Comparison of ENCODE assay signal across 34 cellular contexts in genomic region chr6:92125681-92126080, GRCh38.
"Had no signal": no experiment of that assay in that cellular context is flagged by ENCODE, and none has a peak within 500 bp of the region (broad histone marks: within the 10 kb centered on the region; RNA-seq: fewer than 3 reads in every experiment).

No MANE protein-coding gene starts in this region.

- DNase-seq: activated CD4-positive, alpha-beta T cell treated with anti-CD3 and anti-CD28 coated beads, Interleukin-2, amount 50 U/mL, for 1 hour; activated CD8-positive, alpha-beta memory T cell treated with anti-CD3 and anti-CD28 coated beads, Interleukin-2, amount 10 ng/mL, durations not matched to agents 7 days and 5 days; activated CD8-positive, alpha-beta T cell treated with anti-CD3 and anti-CD28 coated beads for 36 hours; activated naive CD4-positive, alpha-beta T cell; activated T-cell treated with anti-CD3 and anti-CD28 coated beads, Interleukin-2, amount 50 U/mL, for 48 hours; anterior cingulate cortex; body of pancreas; cerebellar nuclear complex; cortex of kidney; foreskin fibroblast; head of caudate nucleus; hypothalamus; islet precursor cell; left cardiac atrium; mammary epithelial cell; naive B cell; nephron progenitor cell; ovary; retina; stimulated activated CD4-positive, alpha-beta T cell treated with anti-CD3 and anti-CD28 coated beads, Interleukin-4, amount 100 ng/mL, for 24 hours; T-helper 2 cell had no signal

- H3K27me3 ChIP-seq: body of pancreas, cardiac muscle cell, neutrophil, ovary, vagina had no signal

- H3K9me3 ChIP-seq: body of pancreas, neutrophil, ovary, thoracic aorta, vagina had no signal

- H3K4me3 Mint-ChIP-seq: activated CD8-positive, alpha-beta memory T cell treated with anti-CD3 and anti-CD28 coated beads, Interleukin-2, amount 10 ng/mL, durations not matched to agents 7 days and 5 days; activated CD8-positive, alpha-beta T cell treated with anti-CD3 and anti-CD28 coated beads for 36 hours; activated naive CD8-positive, alpha-beta T cell; mesothelial cell of epicardium; naive B cell; nephron progenitor cell; stimulated activated effector memory CD8-positive, alpha-beta T cell treated with anti-CD3 and anti-CD28 coated beads, Interleukin-12 subunit alpha, Interleukin-12 subunit beta, amount 100 ng/mL, for 72 hours; stimulated activated naive CD8-positive, alpha-beta T cell treated with anti-CD3 and anti-CD28 coated beads, Interleukin-15, Interleukin-2, amounts not matched to agents 100 ng/mL and 50 ng/mL, for 24 hours; type B pancreatic cell had no signal

- H3K36me3 Mint-ChIP-seq: activated CD8-positive, alpha-beta memory T cell treated with anti-CD3 and anti-CD28 coated beads, Interleukin-2, amount 10 ng/mL, durations not matched to agents 7 days and 5 days; activated naive CD8-positive, alpha-beta T cell; mesothelial cell of epicardium; naive B cell; stimulated activated effector memory CD8-positive, alpha-beta T cell treated with anti-CD3 and anti-CD28 coated beads, Interleukin-12 subunit alpha, Interleukin-12 subunit beta, amount 100 ng/mL, for 72 hours; type B pancreatic cell had no signal

- ATAC-seq: activated CD8-positive, alpha-beta memory T cell treated with anti-CD3 and anti-CD28 coated beads, Interleukin-2, amount 10 ng/mL, durations not matched to agents 7 days and 5 days; activated CD8-positive, alpha-beta T cell treated with anti-CD3 and anti-CD28 coated beads for 36 hours; body of pancreas; left cardiac atrium; sciatic nerve; stimulated activated effector memory CD8-positive, alpha-beta T cell treated with anti-CD3 and anti-CD28 coated beads, Interleukin-12 subunit alpha, Interleukin-12 subunit beta, amount 100 ng/mL, for 72 hours had no signal

- H3K27ac Mint-ChIP-seq: activated CD8-positive, alpha-beta memory T cell treated with anti-CD3 and anti-CD28 coated beads, Interleukin-2, amount 10 ng/mL, durations not matched to agents 7 days and 5 days; activated CD8-positive, alpha-beta T cell treated with anti-CD3 and anti-CD28 coated beads for 36 hours; activated naive CD8-positive, alpha-beta T cell; activated T-helper 2 cell treated with anti-CD3 and anti-CD28 coated beads, Interferon-gamma antibody, Interleukin-2, Interleukin-4, amounts not matched to agents 10 μg/mL and 5 μg/mL and 100 μg/mL, durations not matched to agents 14 hours and 24 hours and 36 hours; mesothelial cell of epicardium; naive B cell; nephron progenitor cell; progenitor cell of endocrine pancreas; stimulated activated effector memory CD8-positive, alpha-beta T cell treated with anti-CD3 and anti-CD28 coated beads, Interleukin-12 subunit alpha, Interleukin-12 subunit beta, amount 100 ng/mL, for 72 hours; stimulated activated naive CD8-positive, alpha-beta T cell treated with anti-CD3 and anti-CD28 coated beads, Interleukin-15, Interleukin-2, amounts not matched to agents 100 ng/mL and 50 ng/mL, for 24 hours; type B pancreatic cell had no signal

- H3K9me3 Mint-ChIP-seq: activated T-helper 2 cell treated with anti-CD3 and anti-CD28 coated beads, Interferon-gamma antibody, Interleukin-2, Interleukin-4, amounts not matched to agents 10 μg/mL and 5 μg/mL and 100 μg/mL, durations not matched to agents 14 hours and 24 hours and 36 hours; mesothelial cell of epicardium; nephron progenitor cell; type B pancreatic cell had no signal

- H3K4me3 ChIP-seq: body of pancreas, cardiac muscle cell, ovary, skin epidermis, thoracic aorta, vagina had no signal

- H3K4me1 ChIP-seq: body of pancreas, vagina had no signal

- H3K4me1 Mint-ChIP-seq: activated CD8-positive, alpha-beta memory T cell treated with anti-CD3 and anti-CD28 coated beads, Interleukin-2, amount 10 ng/mL, durations not matched to agents 7 days and 5 days; naive B cell; stimulated activated effector memory CD8-positive, alpha-beta T cell treated with anti-CD3 and anti-CD28 coated beads, Interleukin-12 subunit alpha, Interleukin-12 subunit beta, amount 100 ng/mL, for 72 hours had no signal

- H3K27me3 Mint-ChIP-seq: activated CD8-positive, alpha-beta memory T cell treated with anti-CD3 and anti-CD28 coated beads, Interleukin-2, amount 10 ng/mL, durations not matched to agents 7 days and 5 days; activated CD8-positive, alpha-beta T cell treated with anti-CD3 and anti-CD28 coated beads for 36 hours; activated naive CD8-positive, alpha-beta T cell; naive B cell; stimulated activated naive CD8-positive, alpha-beta T cell treated with anti-CD3 and anti-CD28 coated beads, Interleukin-15, Interleukin-2, amounts not matched to agents 100 ng/mL and 50 ng/mL, for 24 hours; type B pancreatic cell had no signal

- H3K36me3 ChIP-seq: cardiac muscle cell, neutrophil, ovary, thoracic aorta, vagina had no signal

- H3K27ac ChIP-seq: body of pancreas, cardiac muscle cell, neutrophil, ovary, skin epidermis, thoracic aorta, vagina had no signal
